In genomic region chr10:87054373-87055295, GRCh38 we compare ENCODE assay signal across 10 cellular contexts. TPM values are rescaled to one million over a fixed set of nuclear protein-coding genes. Genes with fewer than 3 reads are reported as not detected.
DNase-seq lines count a peak whose midpoint lies in the region; ATAC-seq and TF ChIP-seq lines count a peak whose summit lies in the region.
"Had no signal": no experiment of that assay in that cellular context is flagged by ENCODE, and none has a peak within 500 bp of the region (broad histone marks: within the 10 kb centered on the region; RNA-seq: fewer than 3 reads in every experiment).

No MANE protein-coding gene starts in this region.

- H3K36me3 ChIP-seq in aorta (ENCODE audit: control insufficient read depth in 1 of 2, insufficient read depth in 2 of 2, low read length in 1 of 2), result peaks cover 2% of the 10 kb centered on the region in 2 donors
- no peaks in the 10 kb centered on the region for H3K36me3 ChIP-seq in ovary

- H3K4me1 ChIP-seq in aorta (ENCODE audit: control insufficient read depth in 1 of 2, insufficient read depth in 2 of 2, low read length in 2 of 2), result no peaks in the 10 kb centered on the region
- H3K4me1 ChIP-seq in ovary (ENCODE audit: insufficient read depth), result peaks cover 3% of the 10 kb centered on the region

- H3K4me3 ChIP-seq in aorta (ENCODE audit: low read length in 2 of 2) (no peak overlapping the region), ovary (no peak overlapping the region)

- peak overlapping the region; percentile 82 for H3K27ac ChIP-seq in angular gyrus (ENCODE audit: low read depth, low read length)
- no peak overlapping the region for H3K27ac ChIP-seq in aorta (ENCODE audit: low read depth in 1 of 2, low read length in 2 of 2)
- H3K27ac ChIP-seq in ovary, result no peak overlapping the region

- no peak for TF ChIP-seq CTCF in ovary (IDR thresholded peaks at IDR 0.05)

- H3K9me3 ChIP-seq in aorta (ENCODE audit: control insufficient read depth, low read length) (no peaks in the 10 kb centered on the region), ovary (no peaks in the 10 kb centered on the region)

- intact Hi-C loops in aorta (cut with DNase I) (no loop called here), ovary (cut with DNase I) (no loop called here)

- peak; percentile 27 for DNase-seq in stimulated activated CD4-positive, alpha-beta T cell treated with anti-CD3 and anti-CD28 coated beads, Interleukin-1b, Interleukin-23, amount 100 ng/mL, for 48 hours
- DNase-seq in stimulated activated CD4-positive, alpha-beta T cell treated with anti-CD3 and anti-CD28 coated beads, Interleukin-4, amount 100 ng/mL, for 1 hour, result no peak
- DNase-seq in iris pigment epithelial cell (ENCODE audit: low read depth), result peak; percentile 87
- DNase-seq in aorta, result no peak
- DNase-seq in ovary, result no peak
- DNase-seq in SHP77 (lab: John Stamatoyannopoulos, UW), result no peak
- no peak for DNase-seq in NCI-H1092 treated with DMSO at 0.1 percent for 48 hours (lab: John Stamatoyannopoulos, UW)
- DNase-seq: DMS79 treated with DMSO at 0.1 percent for 48 hours, T-cell had no signal

- 80% methylated on average over 7 of the region's 7 CpGs for WGBS in aorta, 2 donors
- WGBS in ovary, 3 donors, result 73 to 83% (median 77%) methylated on average over 7 of the region's 7 CpGs

- H3K27me3 ChIP-seq in aorta (ENCODE audit: control insufficient read depth in 1 of 2, insufficient read depth in 2 of 2, low read length in 1 of 2) (no peaks in the 10 kb centered on the region), ovary (no peaks in the 10 kb centered on the region)

- ATAC-seq in aorta (ENCODE audit: low FRiP score), result peak; percentile 56
- ATAC-seq: T-cell had no signal

- no peak for TF ChIP-seq EP300 in ovary (IDR thresholded peaks at IDR 0.05)

- no peak for TF ChIP-seq POLR2A in ovary (IDR thresholded peaks at IDR 0.05)

RNA-seq across cellular contexts. Expression of gene FAM25A, which starts 34.5 kb away (rescaled TPM):
- total RNA-seq in aorta (not detected), ovary (not detected)
- polyA plus RNA-seq in aorta (not detected), ovary (not detected)
- total RNA-seq: T-cell had no signal

RNA-seq across cellular contexts. Expression of gene GLUD1, which starts 40.0 kb away (rescaled TPM):
- total RNA-seq in aorta (100 to 1,000 TPM; 107 to 118 TPM), ovary (100 to 1,000 TPM; 116 to 142 (median 130) TPM)
- polyA plus RNA-seq in aorta (10 to 100 TPM; 71.7 to 80.9 TPM), ovary (100 to 1,000 TPM in 1 of 2 donors, 10 to 100 TPM in 1; 92.2 to 164 TPM)

RNA-seq across cellular contexts. Expression of gene SHLD2, which starts 40.4 kb away (rescaled TPM):
- 10 to 100 TPM; 18.7 to 24.2 TPM for total RNA-seq in aorta
- 10 to 100 TPM; 15.6 to 24.5 TPM for polyA plus RNA-seq in aorta
- total RNA-seq in ovary, result 10 to 100 TPM; 16.7 to 32.3 (median 26.8) TPM
- 10 to 100 TPM; 11.5 to 13.5 TPM for polyA plus RNA-seq in ovary

Comparison
In these comparisons a context has a peak if more than half of its experiments do, and no peak if none do; other contexts are left out.
1. DNase-seq: peak in stimulated activated CD4-positive, alpha-beta T cell treated with anti-CD3 and anti-CD28 coated beads, Interleukin-1b, Interleukin-23, amount 100 ng/mL, for 48 hours (single experiment) and iris pigment epithelial cell (single experiment); none in stimulated activated CD4-positive, alpha-beta T cell treated with anti-CD3 and anti-CD28 coated beads, Interleukin-4, amount 100 ng/mL, for 1 hour (single experiment), aorta (0 of 2), ovary (0 of 5), SHP77 (0 of 2) and NCI-H1092 treated with DMSO at 0.1 percent for 48 hours (single experiment).